In the genomic region with DNA sequence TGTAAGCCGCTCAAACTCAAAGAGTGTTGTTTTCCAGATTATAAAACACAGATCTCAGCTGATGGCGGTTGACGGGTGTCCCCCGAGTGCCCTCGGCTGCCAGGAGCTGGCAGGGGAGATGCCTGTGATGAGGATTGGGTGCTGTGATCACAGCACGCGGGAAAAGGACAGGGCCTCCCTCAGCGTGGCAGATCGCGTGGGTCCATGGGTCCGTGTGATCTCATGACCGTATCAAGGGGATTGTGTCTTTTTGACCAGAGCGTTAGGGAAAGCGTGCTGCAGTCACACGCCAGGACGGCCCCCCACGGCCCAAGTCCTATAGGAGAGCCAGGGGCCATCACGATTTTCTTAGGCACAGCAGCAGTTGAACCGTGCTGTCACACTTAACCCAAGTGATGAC, we compare ENCODE assay signal across 27 cellular contexts.
"Had no signal": no experiment of that assay in that cellular context is flagged by ENCODE, and none has a peak within 500 bp of the region (broad histone marks: within the 10 kb centered on the region; RNA-seq: fewer than 3 reads in every experiment).

No MANE protein-coding gene starts in this region.

- H3K9me3 ChIP-seq: breast epithelium, suprapubic skin, tibial artery, upper lobe of right lung had no signal

- H3K9me3 Mint-ChIP-seq: activated CD4-positive, alpha-beta T cell treated with anti-CD3 and anti-CD28 coated beads, Interleukin-2, amount 10 ng/mL, durations not matched to agents 7 days and 5 days; activated CD8-positive, alpha-beta T cell treated with anti-CD3 and anti-CD28 coated beads for 36 hours; activated naive CD4-positive, alpha-beta T cell treated with anti-CD3 and anti-CD28 coated beads, Interleukin-2, amount 50 U/mL, for 72 hours; activated T-cell treated with anti-CD3 and anti-CD28 coated beads, Interleukin-2, amount 50 U/mL, for 4 hours; activated T-helper 17 cell treated with anti-CD3 and anti-CD28 coated beads, Interleukin-2, amount 50 U/mL, for 72 hours had no signal

- H3K27me3 ChIP-seq: breast epithelium, suprapubic skin, upper lobe of right lung had no signal

- H3K36me3 ChIP-seq: breast epithelium, suprapubic skin, tibial artery, upper lobe of right lung had no signal

- H3K4me3 ChIP-seq: breast epithelium, smooth muscle cell, suprapubic skin, tibial artery, upper lobe of right lung had no signal

- H3K4me2 ChIP-seq: smooth muscle cell had no signal

- H3K4me3 Mint-ChIP-seq: activated CD4-positive, alpha-beta T cell treated with anti-CD3 and anti-CD28 coated beads, Interleukin-2, amount 10 ng/mL, durations not matched to agents 7 days and 5 days; activated CD8-positive, alpha-beta T cell treated with anti-CD3 and anti-CD28 coated beads for 36 hours; activated T-cell treated with anti-CD3 and anti-CD28 coated beads, Interleukin-2, amount 50 U/mL, for 4 hours; activated T-helper 17 cell treated with anti-CD3 and anti-CD28 coated beads, Interleukin-2, amount 50 U/mL, for 72 hours; mesothelial cell of epicardium; naive thymus-derived CD4-positive, alpha-beta T cell; WTC11 had no signal

- DNase-seq: activated CD4-positive, alpha-beta T cell treated with anti-CD3 and anti-CD28 coated beads for 1 hour; activated CD4-positive, alpha-beta T cell treated with anti-CD3 and anti-CD28 coated beads, Interleukin-2, amount 10 ng/mL, durations not matched to agents 7 days and 5 days; activated CD8-positive, alpha-beta T cell treated with anti-CD3 and anti-CD28 coated beads for 36 hours; activated naive CD4-positive, alpha-beta T cell; activated T-cell treated with anti-CD3 and anti-CD28 coated beads, Interleukin-2, amount 50 U/mL, for 4 hours; central memory CD4-positive, alpha-beta T cell; foreskin fibroblast; hippocampal formation; mammary epithelial cell; naive thymus-derived CD4-positive, alpha-beta T cell; retina; stimulated activated CD4-positive, alpha-beta T cell treated with anti-CD3 and anti-CD28 coated beads, Interleukin-15, amount 100 ng/mL, for 24 hours; stimulated activated CD4-positive, alpha-beta T cell treated with anti-CD3 and anti-CD28 coated beads, Interleukin-2, amount 100 ng/mL, for 24 hours; stimulated activated naive CD4-positive, alpha-beta T cell; T-helper 2 cell; tibial artery; upper lobe of right lung had no signal

- H3K27ac Mint-ChIP-seq: activated CD4-positive, alpha-beta T cell treated with anti-CD3 and anti-CD28 coated beads, Interleukin-2, amount 10 ng/mL, durations not matched to agents 7 days and 5 days; activated CD8-positive, alpha-beta T cell treated with anti-CD3 and anti-CD28 coated beads for 36 hours; activated T-helper 17 cell treated with anti-CD3 and anti-CD28 coated beads, Interleukin-2, amount 50 U/mL, for 72 hours had no signal

- H3K27ac ChIP-seq: breast epithelium, suprapubic skin, tibial artery, upper lobe of right lung had no signal

- H3K36me3 Mint-ChIP-seq: activated naive CD4-positive, alpha-beta T cell treated with anti-CD3 and anti-CD28 coated beads, Interleukin-2, amount 50 U/mL, for 72 hours had no signal

- H3K4me1 ChIP-seq: breast epithelium, suprapubic skin, tibial artery, upper lobe of right lung had no signal

- ATAC-seq: activated CD8-positive, alpha-beta T cell treated with anti-CD3 and anti-CD28 coated beads for 36 hours; activated naive CD4-positive, alpha-beta T cell treated with anti-CD3 and anti-CD28 coated beads, Interleukin-2, amount 50 U/mL, for 72 hours; activated T-cell treated with anti-CD3 and anti-CD28 coated beads, Interleukin-2, amount 50 U/mL, for 4 hours; activated T-helper 17 cell treated with anti-CD3 and anti-CD28 coated beads, Interleukin-2, amount 50 U/mL, for 72 hours; esophagus mucosa; naive thymus-derived CD4-positive, alpha-beta T cell; upper lobe of right lung; WTC11 had no signal

- H3K27me3 Mint-ChIP-seq: activated CD4-positive, alpha-beta T cell treated with anti-CD3 and anti-CD28 coated beads, Interleukin-2, amount 10 ng/mL, durations not matched to agents 7 days and 5 days; activated CD8-positive, alpha-beta T cell treated with anti-CD3 and anti-CD28 coated beads for 36 hours; activated T-helper 17 cell treated with anti-CD3 and anti-CD28 coated beads, Interleukin-2, amount 50 U/mL, for 72 hours; progenitor cell of endocrine pancreas had no signal

- H3K4me1 Mint-ChIP-seq: activated CD4-positive, alpha-beta T cell treated with anti-CD3 and anti-CD28 coated beads, Interleukin-2, amount 10 ng/mL, durations not matched to agents 7 days and 5 days; activated T-helper 17 cell treated with anti-CD3 and anti-CD28 coated beads, Interleukin-2, amount 50 U/mL, for 72 hours had no signal

- FAIRE-seq: islet of Langerhans had no signal
